In genomic region chr1:229507951-229508822, GRCh38 we compare ENCODE assay signal across 8 cellular contexts. TPM values are rescaled to one million over a fixed set of nuclear protein-coding genes. Genes with fewer than 3 reads are reported as not detected.
DNase-seq lines count a peak whose midpoint lies in the region; ATAC-seq, FAIRE-seq and TF ChIP-seq lines count a peak whose summit lies in the region.

Gene NUP133 (minus strand): TSS chr1:229508341. CDS start chr1:229508249, 92 bp downstream.

- H3K9me3 ChIP-seq in adrenal gland (replicated peaks in 1 of 3) (no peaks in the 10 kb centered on the region), heart left ventricle (no peaks in the 10 kb centered on the region), upper lobe of left lung (no peaks in the 10 kb centered on the region)

- ATAC-seq in HG02852 (IDR thresholded peaks at IDR 0.05; ENCODE audit: unreplicated experiment) (peak; percentile 92), heart left ventricle (peak; percentile 97 to 100 (median 98)), upper lobe of left lung (ENCODE audit: low FRiP score in 2 of 2) (peak; percentile 98 to 99)

- H3K4me1 ChIP-seq in adrenal gland (replicated peaks in 1 of 2) (peaks cover 7 to 16% of the 10 kb centered on the region in 2 donors), heart left ventricle (peaks cover 0 to 23% (median 16%) of the 10 kb centered on the region in 12 donors), upper lobe of left lung (peaks cover 8 to 24% (median 16%) of the 10 kb centered on the region in 4 donors)

- H3K36me3 ChIP-seq in adrenal gland (replicated peaks in 1 of 2) (no peaks in the 10 kb centered on the region), heart left ventricle (peaks cover 0 to 27% (median 13%) of the 10 kb centered on the region in 9 donors), upper lobe of left lung (peaks cover 0 to under 1% (median 0%) of the 10 kb centered on the region in 4 donors)

- peak; percentile 94 for TF ChIP-seq POLR2A in GM12892 (IDR thresholded peaks at IDR 0.05; ENCODE audit: low read depth, low read length)
- peak; percentile 93 to 98 for TF ChIP-seq POLR2A in adrenal gland (IDR thresholded peaks at IDR 0.05)
- peak; percentile 44 to 91 for TF ChIP-seq POLR2A in heart left ventricle (IDR thresholded peaks at IDR 0.05)
- peak in 3 of 4 donors; percentile 91 to 96 (median 93) for TF ChIP-seq POLR2A in upper lobe of left lung (IDR thresholded peaks at IDR 0.05)

- peak; percentile 98 for FAIRE-seq in GM12892 (lab: Jason Lieb, UNC)

- peak; percentile 72 for DNase-seq in GM12892 (ENCODE audit: insufficient read length)
- peak; percentile 98 for DNase-seq in NCI-H146 (lab: John Stamatoyannopoulos, UW)
- peak; percentile 92 to 99 (median 97) for DNase-seq in T-helper 1 cell
- DNase-seq in adrenal gland = peak; percentile 98 to 100 (median 100)
- DNase-seq in heart left ventricle = peak; percentile 99 to 100 (median 99)
- peak; percentile 95 to 100 (median 99) for DNase-seq in posterior cingulate gyrus
- DNase-seq in upper lobe of left lung = peak; percentile 98 to 100

- intact Hi-C loops in adrenal gland (cut with DNase I) (no loop called here), heart left ventricle (cut with DNase I) (loop anchor here in 2 of 10 donors (2.0 to 5.0 kb wide), 4 partner anchors 51 to 237 kb away; partner anchors contain the start of genes RAB4A (in 2 of the 2) and ABCB10 (in 1 of the 2)), posterior cingulate gyrus (cut with DNase I) (loop anchor here (2.0 to 5.0 kb wide), 2 partner anchors 51 to 236 kb away; partner anchors contain the start of genes ABCB10 and RAB4A)

- 0 to 2% (median 1%) methylated on average over 43 to 65 of the region's 65 CpGs for WGBS in adrenal gland, 4 donors
- 1 to 2% (median 2%) methylated on average over 42 to 65 of the region's 65 CpGs for WGBS in heart left ventricle, 4 donors
- WGBS in upper lobe of left lung, 2 donors = 0 to 2% methylated on average over 49 to 59 of the region's 65 CpGs

- TF ChIP-seq CTCF in adrenal gland (IDR thresholded peaks at IDR 0.05) (no peak), heart left ventricle (IDR thresholded peaks at IDR 0.05) (peak in 1 of 12 donors; percentile 8), upper lobe of left lung (IDR thresholded peaks at IDR 0.05) (peak in 1 of 6 experiments; percentile 8)

- H3K27ac ChIP-seq in adrenal gland (peak within 1 kb of the TSS; percentile 90 to 97 (median 93)), heart left ventricle (peak within 1 kb of the TSS; percentile 82 to 98 (median 94)), upper lobe of left lung (peak within 1 kb of the TSS; percentile 92 to 94 (median 93))

- H3K4me3 ChIP-seq in adrenal gland (peak within 1 kb of the TSS; percentile 69 to 94 (median 90)), heart left ventricle (peak within 1 kb of the TSS; percentile 64 to 99 (median 91)), upper lobe of left lung (peak within 1 kb of the TSS; percentile 73 to 94 (median 81))

- H3K27me3 ChIP-seq in adrenal gland = no peaks in the 10 kb centered on the region
- H3K27me3 ChIP-seq in heart left ventricle = no peaks in the 10 kb centered on the region
- no peaks in the 10 kb centered on the region for H3K27me3 ChIP-seq in upper lobe of left lung

- TF ChIP-seq EP300 in upper lobe of left lung (IDR thresholded peaks at IDR 0.05) = peak in 1 of 4 donors; percentile 80

RNA-seq across cellular contexts. Expression of gene NUP133, which starts in this region (rescaled TPM):
- 18.1 TPM for polyA plus RNA-seq in GM12892 (2012; ENCODE audit: missing spikeins)
- 10 to 100 TPM; 23.8 to 48.5 (median 37.3) TPM for total RNA-seq in adrenal gland
- polyA plus RNA-seq in adrenal gland = 10 to 100 TPM in 2 of 3 donors, 1 to 10 TPM in 1; 9.8 to 26.9 (median 10.6) TPM
- total RNA-seq in heart left ventricle = 10 to 100 TPM; 23.1 to 37.3 (median 31.0) TPM
- polyA plus RNA-seq in heart left ventricle = 10 to 100 TPM in 1 of 2 donors, 1 to 10 TPM in 1; 8.0 to 16.5 TPM
- total RNA-seq in upper lobe of left lung = 10 to 100 TPM in 5 of 6 donors, 1 to 10 TPM in 1; 6.2 to 71.2 (median 28.3) TPM

Comparison
In these comparisons a context has a peak if more than half of its experiments do, and no peak if none do; other contexts are left out.
1. Peak in every context shown above with its lines: DNase-seq, ATAC-seq, H3K4me3 ChIP-seq and H3K27ac ChIP-seq.